ENCODE assay signal across 14 cellular contexts in the genomic region with DNA sequence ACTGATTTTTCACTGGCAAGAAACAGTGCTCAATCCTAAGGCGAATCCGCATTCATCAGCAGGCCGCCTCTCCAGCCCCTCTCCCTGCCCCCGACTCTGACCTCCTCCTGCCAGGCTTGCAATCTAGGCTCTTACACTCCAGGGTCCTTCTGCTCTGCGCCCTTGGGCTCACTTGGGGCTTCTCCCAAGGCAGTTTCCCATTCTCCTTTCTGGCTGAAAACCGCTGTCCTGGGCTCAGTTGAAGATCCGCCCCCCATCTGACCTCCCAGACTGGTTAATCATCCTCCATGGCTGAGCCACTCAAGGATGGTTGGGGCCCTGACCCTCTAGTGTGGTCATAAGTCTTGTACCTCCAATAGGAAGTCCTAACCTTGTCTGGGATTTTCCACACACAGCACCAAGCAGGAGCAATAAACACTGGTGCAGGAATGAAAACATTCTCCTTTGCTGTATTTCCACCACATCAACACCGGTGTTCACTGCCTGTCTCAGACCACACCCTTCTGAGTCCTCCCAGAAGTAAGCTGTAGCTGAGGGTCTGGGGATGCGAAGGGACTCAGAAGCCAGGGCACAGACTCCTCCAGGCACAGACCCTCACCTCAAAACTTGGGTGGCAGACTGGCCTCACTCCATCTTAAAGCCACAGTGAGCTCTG. TPM values are rescaled to one million over a fixed set of nuclear protein-coding genes. Genes with fewer than 3 reads are reported as not detected.
DNase-seq lines count a peak whose midpoint lies in the region; FAIRE-seq and TF ChIP-seq lines count a peak whose summit lies in the region.
"Had no signal": no experiment of that assay in that cellular context is flagged by ENCODE, and none has a peak within 500 bp of the region (broad histone marks: within the 10 kb centered on the region; RNA-seq: fewer than 3 reads in every experiment).

No MANE protein-coding gene starts in this region.

- H3K4me1 Mint-ChIP-seq in chondrocyte (ENCODE audit: low read depth) = peaks cover 84% of the 10 kb centered on the region
- peaks cover 67% of the 10 kb centered on the region for H3K4me1 Mint-ChIP-seq in mesothelial cell of epicardium

- H3K9me3 Mint-ChIP-seq in chondrocyte (ENCODE audit: low read depth) = no peaks in the 10 kb centered on the region
- no peaks in the 10 kb centered on the region for H3K9me3 Mint-ChIP-seq in mesothelial cell of epicardium
- H3K9me3 Mint-ChIP-seq: IgD-negative memory B cell had no signal

- no peaks in the 10 kb centered on the region for H3K27me3 ChIP-seq in MG63

- H3K4me3 Mint-ChIP-seq in chondrocyte (ENCODE audit: unreplicated experiment) = peak overlapping the region; percentile 49
- H3K4me3 Mint-ChIP-seq in mesothelial cell of epicardium = no peak overlapping the region
- H3K4me3 Mint-ChIP-seq: activated naive CD8-positive, alpha-beta T cell had no signal

- H3K27ac Mint-ChIP-seq in chondrocyte (ENCODE audit: unreplicated experiment) (peak overlapping the region; percentile 97), mesothelial cell of epicardium (peak overlapping the region; percentile 66)
- H3K27ac Mint-ChIP-seq: activated naive CD8-positive, alpha-beta T cell had no signal

- DNase-seq in HuH-7.5 (ENCODE audit: low spot score) = peak; percentile 85
- peak; percentile 50 for DNase-seq in chondrocyte (ENCODE audit: low spot score)
- no peak for DNase-seq in mesothelial cell of epicardium (ENCODE audit: low spot score in 2 of 2, unreplicated experiment in 2 of 2)
- no peak for DNase-seq in urothelium cell line (ENCODE audit: low spot score)
- DNase-seq in MG63 = no peak
- DNase-seq in LoVo (ENCODE audit: low spot score) = no peak
- no peak for DNase-seq in activated CD4-positive, alpha-beta T cell treated with anti-CD3 and anti-CD28 coated beads, Interleukin-2, amount 50 U/mL, for 48 hours
- DNase-seq: cortex of kidney, NCI-H748 treated with DMSO at 0.1 percent for 48 hours had no signal

- H3K36me3 Mint-ChIP-seq in chondrocyte (ENCODE audit: low read depth) = peaks cover 11% of the 10 kb centered on the region
- H3K36me3 Mint-ChIP-seq in mesothelial cell of epicardium = peaks cover 13% of the 10 kb centered on the region
- H3K36me3 Mint-ChIP-seq: activated naive CD8-positive, alpha-beta T cell had no signal

- peak; percentile 76 for FAIRE-seq in urothelium cell line (lab: Jason Lieb, UNC)

- H3K36me3 ChIP-seq in MG63 = no peaks in the 10 kb centered on the region; the same call in 1 of the 2 replicates
- H3K36me3 ChIP-seq: esophagus muscularis mucosa, suprapubic skin had no signal

- no peak overlapping the region for H3K4me3 ChIP-seq in MG63
- H3K4me3 ChIP-seq: esophagus muscularis mucosa, SK-N-MC, suprapubic skin had no signal

- H3K27me3 Mint-ChIP-seq in chondrocyte (ENCODE audit: low read depth) (no peaks in the 10 kb centered on the region), mesothelial cell of epicardium (ENCODE audit: low read depth) (no peaks in the 10 kb centered on the region)

- TF ChIP-seq CTCF in chondrocyte (IDR thresholded peaks at IDR 0.05) (no peak), mesothelial cell of epicardium (IDR thresholded peaks at IDR 0.05; ENCODE audit: unreplicated experiment) (no peak)

- no peaks in the 10 kb centered on the region for H3K9me3 ChIP-seq in MG63
- H3K9me3 ChIP-seq: esophagus muscularis mucosa, suprapubic skin had no signal

RNA-seq across cellular contexts. Expression of a gene that starts 42.4 kb away (rescaled TPM):
- total RNA-seq in chondrocyte (320 to 433 TPM (median 426 TPM) in 3 replicates), mesothelial cell of epicardium (427 to 461 TPM (median 452 TPM) in 3 replicates)
- total RNA-seq in MG63 (2014; rRNA removed; shearing (Covaris generic); ENCODE audit: low replicate concordance) = 27.6 and 43.1 TPM in 2 replicates

Comparison
In these comparisons a context has a peak if more than half of its experiments do, and no peak if none do; other contexts are left out.
1. DNase-seq: peak in HuH-7.5 (single experiment) and chondrocyte (single experiment); none in mesothelial cell of epicardium (0 of 2), urothelium cell line (single experiment), MG63 (single experiment), LoVo (single experiment) and activated CD4-positive, alpha-beta T cell treated with anti-CD3 and anti-CD28 coated beads, Interleukin-2, amount 50 U/mL, for 48 hours (0 of 2).